Comparison of ENCODE assay signal across 9 cellular contexts in genomic region chr22:50184541-50185383, GRCh38. TPM values are rescaled to one million over a fixed set of nuclear protein-coding genes. Genes with fewer than 3 reads are reported as not detected.
DNase-seq lines count a peak whose midpoint lies in the region; ATAC-seq and TF ChIP-seq lines count a peak whose summit lies in the region.
"Had no signal": no experiment of that assay in that cellular context is flagged by ENCODE, and none has a peak within 500 bp of the region (broad histone marks: within the 10 kb centered on the region; RNA-seq: fewer than 3 reads in every experiment).

No MANE protein-coding gene starts in this region.

- H3K27ac ChIP-seq in breast epithelium = peak overlapping the region; percentile 62 to 75
- no peak overlapping the region for H3K27ac ChIP-seq in mesodermal cell (ENCODE audit: low read depth, low read length, severe bottlenecking)
- peak overlapping the region; percentile 31 to 41 for H3K27ac ChIP-seq in uterus

- H3K36me3 ChIP-seq in breast epithelium (no peaks in the 10 kb centered on the region), mesodermal cell (ENCODE audit: control insufficient read depth, insufficient read depth, low read length) (peaks cover 14% of the 10 kb centered on the region), uterus (no peaks in the 10 kb centered on the region)

- WGBS in mesodermal cell (ENCODE audit: insufficient coverage in 2 of 2), 2 experiments = 55 to 60% methylated on average over 55 to 81 of the region's 81 CpGs

- H3K27me3 Mint-ChIP-seq in activated naive CD4-positive, alpha-beta T cell treated with anti-CD3 and anti-CD28 coated beads, Interleukin-2, amount 10 ng/mL, durations not matched to agents 7 days and 5 days = peaks cover 24% of the 10 kb centered on the region

- TF ChIP-seq CTCF in breast epithelium (IDR thresholded peaks at IDR 0.05) (no peak), uterus (IDR thresholded peaks at IDR 0.05) (no peak)

- DNase-seq in activated naive CD4-positive, alpha-beta T cell treated with anti-CD3 and anti-CD28 coated beads, Interleukin-2, amount 10 ng/mL, durations not matched to agents 7 days and 5 days = no peak
- DNase-seq in activated naive CD4-positive, alpha-beta T cell treated with anti-CD3 and anti-CD28 coated beads, Interleukin-2, amount 50 U/mL, for 16 hours = no peak
- DNase-seq in breast epithelium (ENCODE audit: low spot score in 2 of 2) (no peak), uterus (peak in 1 of 2 donors; percentile 40), KG1 (lab: John Stamatoyannopoulos, UW) (no peak)
- no peak for DNase-seq in stimulated activated CD4-positive, alpha-beta T cell treated with anti-CD3 and anti-CD28 coated beads, Interleukin-4, amount 100 ng/mL, for 1 hour
- DNase-seq: SIG-M5 had no signal

- H3K27me3 ChIP-seq in breast epithelium (no peaks in the 10 kb centered on the region), uterus (no peaks in the 10 kb centered on the region)

- H3K4me3 ChIP-seq in breast epithelium = peak overlapping the region; percentile 67 to 79 (median 75)
- H3K4me3 ChIP-seq in mesodermal cell (ENCODE audit: extremely low read depth, insufficient read depth, low read length, poor library complexity, severe bottlenecking) = peak overlapping the region; percentile 31
- H3K4me3 ChIP-seq in uterus = peak overlapping the region; percentile 44 to 54

- H3K4me3 Mint-ChIP-seq in activated naive CD4-positive, alpha-beta T cell treated with anti-CD3 and anti-CD28 coated beads, Interleukin-2, amount 10 ng/mL, durations not matched to agents 7 days and 5 days = peak overlapping the region; percentile 62

- peaks cover 9% of the 10 kb centered on the region for H3K36me3 Mint-ChIP-seq in activated naive CD4-positive, alpha-beta T cell treated with anti-CD3 and anti-CD28 coated beads, Interleukin-2, amount 10 ng/mL, durations not matched to agents 7 days and 5 days

- TF ChIP-seq POLR2A in breast epithelium (IDR thresholded peaks at IDR 0.05) (no peak), uterus (IDR thresholded peaks at IDR 0.05) (no peak)

- no peak overlapping the region for H3K27ac Mint-ChIP-seq in activated naive CD4-positive, alpha-beta T cell treated with anti-CD3 and anti-CD28 coated beads, Interleukin-2, amount 10 ng/mL, durations not matched to agents 7 days and 5 days

- CTCF ChIA-PET in activated naive CD4-positive, alpha-beta T cell treated with anti-CD3 and anti-CD28 coated beads, Interleukin-2, amount 10 ng/mL, durations not matched to agents 7 days and 5 days (lab: Charles Lee) = no interaction called here

- peaks cover 34% of the 10 kb centered on the region for H3K4me1 Mint-ChIP-seq in activated naive CD4-positive, alpha-beta T cell treated with anti-CD3 and anti-CD28 coated beads, Interleukin-2, amount 10 ng/mL, durations not matched to agents 7 days and 5 days

- no peak for ATAC-seq in HG03135 (IDR thresholded peaks at IDR 0.05; ENCODE audit: unreplicated experiment)

- intact Hi-C loops in breast epithelium (cut with DNase I; ENCODE audit: low total_unique reads) (loop anchor here (10.0 kb wide), 1 partner anchor 230 kb away; no protein-coding TSS in a partner anchor), uterus (cut with DNase I; ENCODE audit: low total_unique reads) (no loop called here)

- H3K9me3 Mint-ChIP-seq in activated naive CD4-positive, alpha-beta T cell treated with anti-CD3 and anti-CD28 coated beads, Interleukin-2, amount 10 ng/mL, durations not matched to agents 7 days and 5 days = no peaks in the 10 kb centered on the region

- H3K4me1 ChIP-seq in breast epithelium = peaks cover 9 to 16% of the 10 kb centered on the region in 2 donors
- H3K4me1 ChIP-seq in mesodermal cell (ENCODE audit: control insufficient read depth, insufficient read depth, low read length, poor library complexity, severe bottlenecking) = peaks cover 8% of the 10 kb centered on the region
- H3K4me1 ChIP-seq in uterus = peaks cover 0 to 23% of the 10 kb centered on the region in 2 donors

- H3K9me3 ChIP-seq in breast epithelium = no peaks in the 10 kb centered on the region
- H3K9me3 ChIP-seq in mesodermal cell (ENCODE audit: control insufficient read depth, low read length) = no peaks in the 10 kb centered on the region
- no peaks in the 10 kb centered on the region for H3K9me3 ChIP-seq in uterus

RNA-seq across cellular contexts. Expression of gene TRABD, which starts 1.0 kb away (rescaled TPM):
- total RNA-seq in breast epithelium (10 to 100 TPM; 17.3 to 35.7 (median 28.2) TPM), uterus (10 to 100 TPM in 3 of 4 donors, 1 to 10 TPM in 1; 9.5 to 37.3 (median 15.0) TPM)
- 42.0 TPM for polyA plus RNA-seq in mesodermal cell (2013, experiment 1 of 2)
- polyA plus RNA-seq in mesodermal cell (2013, experiment 2 of 2) = 32.0 TPM

RNA-seq across cellular contexts. Expression of gene PANX2, which starts 14.2 kb away (rescaled TPM):
- total RNA-seq in breast epithelium = 1 to 10 TPM in 2 of 3 donors, under 1 TPM in 1; 0.64 to 2.0 (median 1.8) TPM
- polyA plus RNA-seq in mesodermal cell (2013, experiment 1 of 2) = 2.3 TPM
- polyA plus RNA-seq in mesodermal cell (2013, experiment 2 of 2) = 2.9 TPM
- total RNA-seq in uterus = under 1 TPM in 2 of 4 donors, not detected in 2; 0.35 to 0.43 TPM

RNA-seq across cellular contexts. Expression of gene SELENOO, which starts 16.0 kb away (rescaled TPM):
- total RNA-seq in breast epithelium (10 to 100 TPM; 24.3 to 32.3 (median 31.8) TPM), uterus (10 to 100 TPM in 2 of 4 donors, 1 to 10 TPM in 2; 1.5 to 22.1 (median 10.0) TPM)
- polyA plus RNA-seq in mesodermal cell (2013, experiment 1 of 2) = 24.1 TPM
- 21.2 TPM for polyA plus RNA-seq in mesodermal cell (2013, experiment 2 of 2)
